ENCODE assay signal across 26 cellular contexts in genomic region chr1:48215222-48215621, GRCh38. TPM values are rescaled to one million over a fixed set of nuclear protein-coding genes. Genes with fewer than 3 reads are reported as not detected.
DNase-seq lines count a peak whose midpoint lies in the region; ATAC-seq, FAIRE-seq and TF ChIP-seq lines count a peak whose summit lies in the region.
"Had no signal": no experiment of that assay in that cellular context is flagged by ENCODE, and none has a peak within 500 bp of the region (broad histone marks: within the 10 kb centered on the region; RNA-seq: fewer than 3 reads in every experiment).

No MANE protein-coding gene starts in this region.

- no peaks in the 10 kb centered on the region for H3K79me2 ChIP-seq in HepG2 (ENCODE audit: insufficient read depth, low read length)

- intact Hi-C loops in body of pancreas (cut with DNase I) (no loop called here), HepG2 (cut with micrococcal nuclease; ENCODE audit: unreplicated experiment) (no loop called here)

- H3K9me3 ChIP-seq in HUES48 (ENCODE audit: control insufficient read depth, insufficient read depth, low read length) (no peaks in the 10 kb centered on the region), body of pancreas (no peaks in the 10 kb centered on the region), HepG2 (ENCODE audit: low read length) (no peaks in the 10 kb centered on the region), suprapubic skin (no peaks in the 10 kb centered on the region)
- H3K9me3 ChIP-seq: BLaER1 treated with 17β-estradiol and CSF1 and Interleukin-3, amounts not matched to agents 10 nM and 100 nM; Caco-2 had no signal

- H4K20me1 ChIP-seq in HepG2 (ENCODE audit: insufficient read depth, low read length) = no peaks in the 10 kb centered on the region

- BruUV-seq in HepG2 (replicated peaks; lab: Mats Ljungman, UMichigan) = no TSS peak

- no peak for FAIRE-seq in HepG2 (lab: Jason Lieb, UNC)
- FAIRE-seq: GM18507, small intestine had no signal

- CTCF ChIA-PET in HepG2 (lab: Yijun Ruan, JAX; ENCODE audit: low intra/inter-chr PET ratio, low total read pairs) = no interaction called here

- TF ChIP-seq EP300 in HepG2 (IDR thresholded peaks at IDR 0.05; ENCODE audit: low read depth in 2 of 2, low read length in 2 of 2) (no peak), HepG2 (CRISPR knock-in tag; IDR thresholded peaks at IDR 0.05; ENCODE audit: borderline replicate concordance) (no peak), suprapubic skin (IDR thresholded peaks at IDR 0.05) (no peak)

- in situ Hi-C loops in HepG2 (cut with HindIII; ENCODE audit: extremely low pct_ligation_motif_present, low pct_unique_long_range_greater_than_20kb) = no loop called here

- TF ChIP-seq CTCF in body of pancreas (IDR thresholded peaks at IDR 0.05) (no peak), HepG2 (CRISPR knock-in tag; IDR thresholded peaks at IDR 0.05) (no peak), suprapubic skin (IDR thresholded peaks at IDR 0.05) (no peak)

- H3K4me1 ChIP-seq in HUES48 (ENCODE audit: control insufficient read depth, insufficient read depth, low read length) (peaks cover 5% of the 10 kb centered on the region), body of pancreas (peaks cover 9% of the 10 kb centered on the region), HepG2 (ENCODE audit: insufficient read depth, low read length) (peaks cover 31% of the 10 kb centered on the region), suprapubic skin (peaks cover 35% of the 10 kb centered on the region)
- H3K4me1 ChIP-seq: BLaER1 treated with 17β-estradiol and CSF1 and Interleukin-3, amounts not matched to agents 10 nM and 100 nM; Caco-2 had no signal

- no peaks in the 10 kb centered on the region for H3K27me3 ChIP-seq in HUES48 (ENCODE audit: control insufficient read depth, insufficient read depth, low read length)
- H3K27me3 ChIP-seq in body of pancreas = no peaks in the 10 kb centered on the region
- H3K27me3 ChIP-seq in HepG2 (ENCODE audit: control insufficient read depth in 1 of 2, insufficient read depth in 2 of 2, low read length in 2 of 2) = peaks cover 0 to 15% of the 10 kb centered on the region in 2 experiments; a peak in 3 of 5 replicates
- H3K27me3 ChIP-seq in suprapubic skin = no peaks in the 10 kb centered on the region
- H3K27me3 ChIP-seq: BLaER1 treated with 17β-estradiol and CSF1 and Interleukin-3, amounts not matched to agents 10 nM and 100 nM had no signal

- 46 to 81% methylated on average over 1 of the region's 1 CpG for WGBS in body of pancreas, 2 donors
- WGBS in HepG2 (ENCODE audit: low lambda C conversion rate) = 10% methylated on average over 1 of the region's 1 CpG
- WGBS in suprapubic skin = 28% methylated on average over 1 of the region's 1 CpG

- H3K9ac ChIP-seq in HUES48 (ENCODE audit: low read depth, low read length) (no peak overlapping the region), HepG2 (ENCODE audit: insufficient read depth, low read depth, low read length) (no peak overlapping the region)
- H3K9ac ChIP-seq: BLaER1 treated with 17β-estradiol and CSF1 and Interleukin-3, amounts not matched to agents 10 nM and 100 nM had no signal

- POLR2A ChIA-PET in HepG2 (lab: Yijun Ruan, JAX) = no interaction called here

- TF ChIP-seq POLR2A in body of pancreas (IDR thresholded peaks at IDR 0.05) (no peak), HepG2 (IDR thresholded peaks at IDR 0.05; ENCODE audit: insufficient read depth in 1 of 2, low read depth in 2 of 2, low read length in 2 of 2) (no peak), suprapubic skin (IDR thresholded peaks at IDR 0.05) (no peak)

- H3K4me2 ChIP-seq in HepG2 (ENCODE audit: low read depth, low read length) = peak overlapping the region; percentile 42; the same call in 1 of the 2 replicates
- H3K4me2 ChIP-seq: BLaER1 treated with 17β-estradiol and CSF1 and Interleukin-3, amounts not matched to agents 10 nM and 100 nM had no signal

- H3K36me3 ChIP-seq in HUES48 (ENCODE audit: control insufficient read depth, insufficient read depth, low read length) (no peaks in the 10 kb centered on the region), body of pancreas (replicated peaks in 1 of 2; ENCODE audit: insufficient read depth in 1 of 2, low read depth in 2 of 2) (no peaks in the 10 kb centered on the region), HepG2 (replicated peaks in 1 of 2; ENCODE audit: control insufficient read depth in 1 of 2, insufficient read depth in 2 of 2, low read length in 2 of 2) (no peaks in the 10 kb centered on the region), suprapubic skin (no peaks in the 10 kb centered on the region)
- H3K36me3 ChIP-seq: BLaER1 treated with 17β-estradiol and CSF1 and Interleukin-3, amounts not matched to agents 10 nM and 100 nM; WERI-Rb-1 had no signal

- ATAC-seq in body of pancreas = peak; percentile 27
- peak; percentile 26; the same call in 1 of the 3 replicates for ATAC-seq in HepG2
- ATAC-seq in GM21381 (IDR thresholded peaks at IDR 0.05; ENCODE audit: unreplicated experiment) = no peak

- no peak overlapping the region for H2AFZ ChIP-seq in HepG2 (ENCODE audit: low read length)

- H3K4me3 ChIP-seq in HUES48 (ENCODE audit: low read depth, low read length) (no peak overlapping the region), body of pancreas (no peak overlapping the region), HepG2 (replicated peaks in 1 of 3; ENCODE audit: insufficient read depth in 1 of 3, low read depth in 2 of 3, low read length in 3 of 3) (no peak overlapping the region), suprapubic skin (no peak overlapping the region)
- H3K4me3 ChIP-seq: BLaER1 treated with 17β-estradiol and CSF1 and Interleukin-3, amounts not matched to agents 10 nM and 100 nM had no signal

- TF ChIP-seq RAD21 in HepG2 (CRISPR knock-in tag; IDR thresholded peaks at IDR 0.05) = no peak

- DNase-seq in body of pancreas (no peak), HepG2 (ENCODE audit: low spot score) (no peak), suprapubic skin (ENCODE audit: low spot score in 2 of 2) (no peak), GM19240 (ENCODE audit: insufficient read length, low spot score) (no peak)
- DNase-seq in activated CD4-positive, alpha-beta T cell treated with anti-CD3 and anti-CD28 coated beads for 1 hour = no peak
- DNase-seq: activated CD4-positive, alpha-beta T cell treated with anti-CD3 and anti-CD28 coated beads, Interleukin-2, amount 10 ng/mL, durations not matched to agents 7 days and 5 days; activated T-cell treated with anti-CD3 and anti-CD28 coated beads, Interleukin-2, amount 50 U/mL, for 24 hours; Caco-2; DND-41; mammary epithelial cell; NCI-H1092; NCI-H187; NCI-H2171 treated with DMSO at 0.1 percent for 48 hours; NCI-H524; SHP77 treated with DMSO at 0.1 percent for 48 hours; small intestine; WERI-Rb-1 had no signal

- H3K27ac ChIP-seq in HUES48 (ENCODE audit: low read depth, low read length) (peak overlapping the region; percentile 87), body of pancreas (peak overlapping the region in 2 of 4 donors; percentile 38 to 61), HepG2 (ENCODE audit: extremely low read length, insufficient read depth, low read length) (no peak overlapping the region), suprapubic skin (peak overlapping the region; percentile 76)
- H3K27ac ChIP-seq: BLaER1 treated with 17β-estradiol and CSF1 and Interleukin-3, amounts not matched to agents 10 nM and 100 nM; HL-60; WERI-Rb-1 had no signal

TF ChIP-seq in HepG2, 621 proteins besides CTCF, POLR2A, EP300 and RAD21 (continues in another document):
- TF ChIP-seq MIER3 (CRISPR knock-in tag; IDR thresholded peaks at IDR 0.05; ENCODE audit: borderline replicate concordance) = no peak

RNA-seq across cellular contexts. Expression of gene SLC5A9, which starts 7.3 kb away (rescaled TPM):
- 1 to 10 TPM; 3.3 to 5.2 TPM for total RNA-seq in body of pancreas
- 12.5 and 42.0 TPM in 2 replicates for total RNA-seq in HepG2 (2016; rRNA removed; fragmentation: Illumina TruSeq; extraction: Trizol)
- 5.6 and 7.3 TPM in 2 replicates for total RNA-seq in HepG2 (2016; cell fraction: cytosol; rRNA removed; fragmentation: Illumina TruSeq; extraction: Trizol; ENCODE audit: low read depth)
- total RNA-seq in HepG2 (2016; cell fraction: insoluble cytoplasmic fraction; rRNA removed; fragmentation: Illumina TruSeq; extraction: Trizol) = 12.1 and 46.2 TPM in 2 replicates
- 10.8 and 12.4 TPM in 2 replicates for total RNA-seq in HepG2 (2016; cell fraction: membrane; rRNA removed; fragmentation: Illumina TruSeq; extraction: Trizol)
- 48.7 and 58.9 TPM in 2 replicates for total RNA-seq in HepG2 (2016; cell fraction: nucleus; rRNA removed; fragmentation: Illumina TruSeq; extraction: Trizol)
- polyA plus RNA-seq in HepG2 (2011; rRNA removed) = 65.0 and 66.4 TPM in 2 replicates
- polyA plus RNA-seq in HepG2 (2011; cell fraction: cytosol; rRNA removed) = 31.0 and 34.1 TPM in 2 replicates
- polyA plus RNA-seq in HepG2 (2011; cell fraction: nucleus; rRNA removed) = 293 and 346 TPM in 2 replicates
- 27.5 and 39.2 TPM in 2 replicates for polyA plus RNA-seq in HepG2 (2012)
- 4.2 and 4.7 TPM in 2 replicates for polyA plus RNA-seq in HepG2 (2016; cell fraction: cytosol; fragmentation: Illumina TruSeq; extraction: Trizol; ENCODE audit: low read depth)
- polyA plus RNA-seq in HepG2 (2016; cell fraction: insoluble cytoplasmic fraction; fragmentation: Illumina TruSeq; extraction: Trizol; ENCODE audit: low read depth) = 12.4 and 12.6 TPM in 2 replicates
- 6.8 and 9.0 TPM in 2 replicates for polyA plus RNA-seq in HepG2 (2016; cell fraction: membrane; fragmentation: Illumina TruSeq; extraction: Trizol; ENCODE audit: low read depth)
- polyA plus RNA-seq in HepG2 (2016; cell fraction: nucleus; fragmentation: Illumina TruSeq; extraction: Trizol; ENCODE audit: insufficient read depth, low read depth) = 122 TPM in 2 replicates
- 0.07 and 112 TPM in 2 replicates for polyA minus RNA-seq in HepG2 (2011; rRNA and poly(A)+ RNA removed; ENCODE audit: low replicate concordance)
- polyA minus RNA-seq in HepG2 (2011; cell fraction: cytosol; rRNA and poly(A)+ RNA removed) = 12.0 and 15.6 TPM in 2 replicates
- 54.7 and 62.5 TPM in 2 replicates for polyA minus RNA-seq in HepG2 (2011; cell fraction: nucleus; rRNA and poly(A)+ RNA removed)
- 1 to 10 TPM; 2.9 to 4.7 (median 3.3) TPM for total RNA-seq in suprapubic skin
- total RNA-seq: activated CD4-positive, alpha-beta T cell treated with anti-CD3 and anti-CD28 coated beads, Interleukin-2, amount 10 ng/mL, durations not matched to agents 7 days and 5 days; cerebellum; mammary epithelial cell; myocyte; occipital lobe had no signal
- polyA plus RNA-seq: AG04450, mammary epithelial cell had no signal
